In genomic region chr11:108943853-108944252, GRCh38 we compare ENCODE assay signal across 35 cellular contexts.
"Had no signal": no experiment of that assay in that cellular context is flagged by ENCODE, and none has a peak within 500 bp of the region (broad histone marks: within the 10 kb centered on the region; RNA-seq: fewer than 3 reads in every experiment).

No MANE protein-coding gene starts in this region.

- ATAC-seq: activated CD8-positive, alpha-beta T cell treated with anti-CD3 and anti-CD28 coated beads for 36 hours; body of pancreas; K562; Right ventricle myocardium inferior had no signal

- H3K9me3 ChIP-seq: body of pancreas had no signal

- H3K4me1 ChIP-seq: body of pancreas, breast epithelium had no signal

- H3K36me3 ChIP-seq: breast epithelium had no signal

- DNase-seq: activated CD4-positive, alpha-beta T cell treated with anti-CD3 and anti-CD28 coated beads, Interleukin-2, amount 10 ng/mL, durations not matched to agents 24 days and 14 days; activated CD4-positive, alpha-beta T cell treated with anti-CD3 and anti-CD28 coated beads, Interleukin-2, amount 50 U/mL, for 4 hours; activated CD8-positive, alpha-beta T cell treated with anti-CD3 and anti-CD28 coated beads for 36 hours; activated gamma-delta T cell; activated naive CD4-positive, alpha-beta T cell treated with Interleukin-2 at 50 U/mL for 16 hours; activated naive CD8-positive, alpha-beta T cell treated with anti-CD3 and anti-CD28 coated beads, Interleukin-2, amount 10 ng/mL, durations not matched to agents 7 days and 5 days; activated T-cell treated with anti-CD3 and anti-CD28 coated beads, Interleukin-2, amount 50 U/mL, for 24 hours; body of pancreas; Karpas-422; NCI-H1092 treated with DMSO at 0.1 percent for 48 hours; NCI-H1417; NCI-H146; NCI-H187; NCI-H2029 treated with DMSO at 0.1 percent for 48 hours; NCI-H2107; NCI-H2171; NCI-H510A; NCI-H526; NCI-H748 treated with DMSO at 0.1 percent for 48 hours; NK-92 treated with Interleukin-12 subunit alpha and Interleukin-12 subunit beta, amount 100 ng/mL, for 24 hours; PC-9; SIG-M5; SW 1271; T-helper 1 cell; T-helper 2 cell; T-helper 9 cell had no signal

- H3K9me3 Mint-ChIP-seq: activated CD4-positive, alpha-beta T cell treated with anti-CD3 and anti-CD28 coated beads, Interleukin-2, amount 10 ng/mL, durations not matched to agents 24 days and 14 days; activated CD8-positive, alpha-beta T cell treated with anti-CD3 and anti-CD28 coated beads for 36 hours had no signal

- H3K4me3 ChIP-seq: body of pancreas, breast epithelium, K562, PC-9 had no signal

- H3K27me3 Mint-ChIP-seq: activated CD4-positive, alpha-beta T cell treated with anti-CD3 and anti-CD28 coated beads, Interleukin-2, amount 10 ng/mL, durations not matched to agents 24 days and 14 days; activated CD8-positive, alpha-beta T cell treated with anti-CD3 and anti-CD28 coated beads for 36 hours; activated naive CD4-positive, alpha-beta T cell treated with anti-CD3 and anti-CD28 coated beads, Interleukin-2, amount 50 U/mL, for 24 hours; activated naive CD8-positive, alpha-beta T cell treated with anti-CD3 and anti-CD28 coated beads, Interleukin-2, amount 10 ng/mL, durations not matched to agents 7 days and 5 days; activated T-cell treated with anti-CD3 and anti-CD28 coated beads, Interleukin-2, amount 50 U/mL, for 24 hours had no signal

- H3K4me3 Mint-ChIP-seq: activated CD4-positive, alpha-beta T cell treated with anti-CD3 and anti-CD28 coated beads, Interleukin-2, amount 10 ng/mL, durations not matched to agents 24 days and 14 days; activated CD8-positive, alpha-beta T cell treated with anti-CD3 and anti-CD28 coated beads for 36 hours; activated naive CD4-positive, alpha-beta T cell treated with anti-CD3 and anti-CD28 coated beads, Interleukin-2, amount 50 U/mL, for 24 hours; activated naive CD8-positive, alpha-beta T cell treated with anti-CD3 and anti-CD28 coated beads, Interleukin-2, amount 10 ng/mL, durations not matched to agents 7 days and 5 days; activated T-cell treated with anti-CD3 and anti-CD28 coated beads, Interleukin-2, amount 50 U/mL, for 24 hours had no signal

- H3K27ac Mint-ChIP-seq: activated CD4-positive, alpha-beta T cell treated with anti-CD3 and anti-CD28 coated beads, Interleukin-2, amount 10 ng/mL, durations not matched to agents 24 days and 14 days; activated CD8-positive, alpha-beta T cell treated with anti-CD3 and anti-CD28 coated beads for 36 hours; activated naive CD4-positive, alpha-beta T cell treated with anti-CD3 and anti-CD28 coated beads, Interleukin-2, amount 50 U/mL, for 24 hours; activated naive CD8-positive, alpha-beta T cell treated with anti-CD3 and anti-CD28 coated beads, Interleukin-2, amount 10 ng/mL, durations not matched to agents 7 days and 5 days; activated T-cell treated with anti-CD3 and anti-CD28 coated beads, Interleukin-2, amount 50 U/mL, for 24 hours; activated T-helper 2 cell treated with anti-CD3 and anti-CD28 coated beads, Interferon-gamma antibody, Interleukin-2, Interleukin-4, amounts not matched to agents 10 μg/mL and 5 μg/mL and 100 μg/mL, durations not matched to agents 14 hours and 24 hours and 36 hours had no signal

- FAIRE-seq: astrocyte, K562, RCC 7860 had no signal

- H3K4me1 Mint-ChIP-seq: activated CD4-positive, alpha-beta T cell treated with anti-CD3 and anti-CD28 coated beads, Interleukin-2, amount 10 ng/mL, durations not matched to agents 24 days and 14 days; activated naive CD8-positive, alpha-beta T cell treated with anti-CD3 and anti-CD28 coated beads, Interleukin-2, amount 10 ng/mL, durations not matched to agents 7 days and 5 days had no signal

- H3K27me3 ChIP-seq: body of pancreas, breast epithelium had no signal

- H3K27ac ChIP-seq: body of pancreas, breast epithelium, PC-9, RWPE1, VCaP had no signal
